ENCODE assay signal across 8 cellular contexts in the genomic region with DNA sequence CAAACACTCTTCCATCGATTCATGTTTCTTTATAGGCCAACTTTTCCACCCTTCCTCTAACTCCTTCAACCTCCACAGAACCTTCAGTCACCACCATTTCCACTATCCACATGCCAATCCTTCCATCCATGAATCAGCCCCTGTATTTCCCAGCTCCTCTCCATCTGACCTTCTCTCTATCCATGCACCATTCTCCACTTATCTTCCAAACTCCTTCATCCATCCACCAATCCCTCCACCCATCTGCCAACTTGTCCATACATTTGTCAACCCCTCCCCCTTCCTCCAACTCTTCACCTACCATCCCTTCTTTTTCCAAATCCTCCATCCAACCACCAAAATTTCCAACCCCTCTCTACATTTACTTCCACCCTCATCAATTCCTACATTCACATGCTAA. TPM values are rescaled to one million over a fixed set of nuclear protein-coding genes. Genes with fewer than 3 reads are reported as not detected.
"Had no signal": no experiment of that assay in that cellular context is flagged by ENCODE, and none has a peak within 500 bp of the region (broad histone marks: within the 10 kb centered on the region; RNA-seq: fewer than 3 reads in every experiment).

No MANE protein-coding gene starts in this region.

- H3K4me3 ChIP-seq: GM23338 had no signal

- H3K27ac ChIP-seq: HL-60 had no signal

- H2AFZ ChIP-seq: GM23338 had no signal

- H3K4me2 ChIP-seq: GM23338 had no signal

- DNase-seq: HCEC 1CT, HFFc6, KBM-7 had no signal

- ATAC-seq: GM23338 had no signal

- FAIRE-seq: H1, H54 had no signal

RNA-seq across cellular contexts. Expression of gene MAFB, which starts 49.9 kb away (rescaled TPM):
- polyA plus RNA-seq: IgD-negative memory B cell had no signal
